28 cellular contexts compared by ENCODE assay signal in genomic region chr1:60118119-60118518, GRCh38. TPM values are rescaled to one million over a fixed set of nuclear protein-coding genes. Genes with fewer than 3 reads are reported as not detected.
"Had no signal": no experiment of that assay in that cellular context is flagged by ENCODE, and none has a peak within 500 bp of the region (broad histone marks: within the 10 kb centered on the region; RNA-seq: fewer than 3 reads in every experiment).

No MANE protein-coding gene starts in this region.

- H3K27ac ChIP-seq: epithelial cell of prostate, left ventricle myocardium inferior, neural progenitor cell, pancreas, right lobe of liver, stomach, testis, upper lobe of left lung, VCaP had no signal

- DNase-seq: activated CD4-positive, alpha-beta T cell treated with anti-CD3 and anti-CD28 coated beads, Interleukin-2, amount 50 U/mL, for 1 hour; activated CD4-positive, CD25-positive, alpha-beta regulatory T cell treated with anti-CD3 and anti-CD28 coated beads, Interleukin-2, amount 50 U/mL, for 72 hours; activated CD8-positive, alpha-beta memory T cell treated with anti-CD3 and anti-CD28 coated beads for 24 hours; activated CD8-positive, alpha-beta memory T cell treated with anti-CD3 and anti-CD28 coated beads, Interleukin-2, amount 50 U/mL, for 48 hours; activated effector memory CD4-positive, alpha-beta T cell treated with anti-CD3 and anti-CD28 coated beads, Interleukin-2, amount 50 U/mL, for 16 hours; activated naive CD4-positive, alpha-beta T cell treated with anti-CD3 and anti-CD28 coated beads, Interleukin-2, amount 50 U/mL, for 16 hours; activated T-cell treated with anti-CD3 and anti-CD28 coated beads, Interleukin-2, amount 50 U/mL, for 72 hours; effector memory CD8-positive, alpha-beta T cell; kidney; left ventricle myocardium inferior; naive B cell; pancreas; right lobe of liver; stimulated activated CD4-positive, alpha-beta T cell treated with anti-CD3 and anti-CD28 coated beads, Interleukin-4, amount 100 ng/mL, for 24 hours; stomach; T-helper 17 cell; testis; upper lobe of left lung had no signal

- H3K36me3 Mint-ChIP-seq: memory B cell; naive B cell; neural progenitor cell; stimulated activated effector memory CD8-positive, alpha-beta T cell treated with anti-CD3 and anti-CD28 coated beads, Interleukin-12 subunit alpha, Interleukin-12 subunit beta, amount 100 ng/mL, for 72 hours had no signal

- H3K27me3 Mint-ChIP-seq: effector memory CD8-positive, alpha-beta T cell; memory B cell had no signal

- H3K4me1 Mint-ChIP-seq: memory B cell; naive B cell; stimulated activated effector memory CD8-positive, alpha-beta T cell treated with anti-CD3 and anti-CD28 coated beads, Interleukin-12 subunit alpha, Interleukin-12 subunit beta, amount 100 ng/mL, for 72 hours; T-helper 17 cell had no signal

- H3K9ac ChIP-seq: neural progenitor cell had no signal

- H3K27ac Mint-ChIP-seq: activated T-cell treated with anti-CD3 and anti-CD28 coated beads, Interleukin-2, amount 50 U/mL, for 72 hours; effector memory CD8-positive, alpha-beta T cell; memory B cell; naive B cell; neural progenitor cell; stimulated activated effector memory CD8-positive, alpha-beta T cell treated with anti-CD3 and anti-CD28 coated beads, Interleukin-12 subunit alpha, Interleukin-12 subunit beta, amount 100 ng/mL, for 72 hours; T-helper 17 cell had no signal

- ATAC-seq: activated T-cell treated with anti-CD3 and anti-CD28 coated beads, Interleukin-2, amount 50 U/mL, for 72 hours; effector memory CD8-positive, alpha-beta T cell; mucosa of descending colon; pancreas; stimulated activated effector memory CD8-positive, alpha-beta T cell treated with anti-CD3 and anti-CD28 coated beads, Interleukin-12 subunit alpha, Interleukin-12 subunit beta, amount 100 ng/mL, for 72 hours; T-helper 17 cell had no signal

- H3K9me3 ChIP-seq: mucosa of descending colon, pancreas, right lobe of liver, stomach, testis, upper lobe of left lung had no signal

- H3K4me3 ChIP-seq: left ventricle myocardium inferior, mucosa of descending colon, neural progenitor cell, pancreas, right lobe of liver, smooth muscle cell, stomach, testis, upper lobe of left lung had no signal

- H3K4me1 ChIP-seq: left ventricle myocardium inferior, pancreas, right lobe of liver, stomach, testis, upper lobe of left lung had no signal

- H3K4me3 Mint-ChIP-seq: activated T-cell treated with anti-CD3 and anti-CD28 coated beads, Interleukin-2, amount 50 U/mL, for 72 hours; effector memory CD8-positive, alpha-beta T cell; memory B cell; naive B cell; neural progenitor cell; stimulated activated effector memory CD8-positive, alpha-beta T cell treated with anti-CD3 and anti-CD28 coated beads, Interleukin-12 subunit alpha, Interleukin-12 subunit beta, amount 100 ng/mL, for 72 hours; T-helper 17 cell had no signal

- H3K9me3 Mint-ChIP-seq: effector memory CD8-positive, alpha-beta T cell; memory B cell; neural progenitor cell; stimulated activated effector memory CD8-positive, alpha-beta T cell treated with anti-CD3 and anti-CD28 coated beads, Interleukin-12 subunit alpha, Interleukin-12 subunit beta, amount 100 ng/mL, for 72 hours had no signal

- H3K36me3 ChIP-seq: left ventricle myocardium inferior, neural progenitor cell, pancreas, right lobe of liver, stomach, upper lobe of left lung had no signal

- H3K27me3 ChIP-seq: neural progenitor cell, pancreas, right lobe of liver, stomach, testis, upper lobe of left lung had no signal

RNA-seq across cellular contexts. Expression of gene C1orf87, which starts 44.5 kb away (rescaled TPM):
- total RNA-seq: activated T-cell treated with anti-CD3 and anti-CD28 coated beads, Interleukin-2, amount 50 U/mL, for 72 hours; cerebellum; dermis microvascular lymphatic vessel endothelial cell; frontal cortex; left ventricle myocardium inferior; pancreas; right lobe of liver; smooth muscle cell; stomach; T-helper 17 cell had no signal
- polyA plus RNA-seq: smooth muscle cell, stomach had no signal
